In the genomic region with DNA sequence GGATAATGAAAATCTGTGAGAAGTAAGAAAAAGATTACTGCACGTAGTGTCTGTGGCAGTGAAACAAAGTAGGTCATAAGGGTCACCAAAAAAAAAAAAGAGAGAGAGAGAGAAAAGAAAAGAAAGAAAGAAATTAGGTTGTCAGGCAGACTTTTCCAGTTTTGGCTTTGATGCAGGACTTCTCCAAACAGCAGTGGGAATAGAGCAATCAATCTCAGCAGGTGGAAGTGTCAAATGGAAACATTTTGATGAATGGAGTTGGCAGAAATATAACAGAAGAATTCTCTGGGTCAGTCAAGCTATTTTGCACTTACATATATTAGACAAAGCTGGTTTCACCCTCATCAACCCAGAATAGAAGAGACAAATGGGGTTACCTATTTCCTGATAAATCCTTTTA, we compare ENCODE assay signal across 22 cellular contexts.
"Had no signal": no experiment of that assay in that cellular context is flagged by ENCODE, and none has a peak within 500 bp of the region (broad histone marks: within the 10 kb centered on the region; RNA-seq: fewer than 3 reads in every experiment).

No MANE protein-coding gene starts in this region.

- ATAC-seq: foreskin keratinocyte; gastroesophageal sphincter; heart left ventricle; left cardiac atrium; left lung; mucosa of descending colon; natural killer cell treated with Interleukin-12 subunit alpha and Interleukin-12 subunit beta and Interleukin-15 and Interleukin-18, amount 100 ng/mL, for 72 hours; right lobe of liver; stimulated activated naive B cell treated with anti-CD40 and anti-IgM and Interleukin-4, amounts not matched to agents 10 μg/mL and 1 μg/mL and 100 μg/mL, for 72 hours had no signal

- H3K27me3 ChIP-seq: esophagus muscularis mucosa, foreskin keratinocyte, gastroesophageal sphincter, heart left ventricle, hepatocyte, left lung, neutrophil, right lobe of liver, tibial nerve, upper lobe of left lung had no signal

- H3K4me3 ChIP-seq: esophagus muscularis mucosa, gastroesophageal sphincter, heart left ventricle, hepatocyte, left lung, mucosa of descending colon, right lobe of liver, thoracic aorta, tibial nerve, upper lobe of left lung had no signal

- H2AFZ ChIP-seq: hepatocyte, parathyroid adenoma had no signal

- H3K9ac ChIP-seq: parathyroid adenoma had no signal

- DNase-seq: effector CD8-positive, alpha-beta T cell; foreskin keratinocyte; heart left ventricle; left cardiac atrium; left lung; mesenchymal stem cell; mucosa of descending colon; naive B cell; right lobe of liver; small intestine; stimulated activated CD4-positive, alpha-beta T cell treated with anti-CD3 and anti-CD28 coated beads, Interleukin-15, amount 100 ng/mL, for 24 hours; stimulated activated CD4-positive, alpha-beta T cell treated with anti-CD3 and anti-CD28 coated beads, Interleukin-2, amount 100 ng/mL, for 48 hours; stimulated activated naive B cell treated with anti-CD40 and anti-IgM and Interleukin-4, amounts not matched to agents 10 μg/mL and 1 μg/mL and 100 μg/mL, for 72 hours; upper lobe of left lung had no signal

- H3K79me2 ChIP-seq: hepatocyte, parathyroid adenoma had no signal

- H3K9me3 ChIP-seq: esophagus muscularis mucosa, gastroesophageal sphincter, heart left ventricle, left lung, mucosa of descending colon, neutrophil, right lobe of liver, thoracic aorta, tibial nerve, upper lobe of left lung had no signal

- H3K27ac ChIP-seq: esophagus muscularis mucosa, foreskin keratinocyte, gastroesophageal sphincter, heart left ventricle, hepatocyte, left lung, neutrophil, parathyroid adenoma, right lobe of liver, thoracic aorta, tibial nerve, upper lobe of left lung had no signal

- H3K4me2 ChIP-seq: hepatocyte had no signal

- H3K36me3 ChIP-seq: esophagus muscularis mucosa, gastroesophageal sphincter, heart left ventricle, left lung, neutrophil, right lobe of liver, thoracic aorta, tibial nerve, upper lobe of left lung had no signal

- H3K4me1 ChIP-seq: esophagus muscularis mucosa, foreskin keratinocyte, gastroesophageal sphincter, heart left ventricle, left lung, parathyroid adenoma, right lobe of liver, tibial nerve, upper lobe of left lung had no signal
